Comparison of ENCODE assay signal across 8 cellular contexts in the genomic region with DNA sequence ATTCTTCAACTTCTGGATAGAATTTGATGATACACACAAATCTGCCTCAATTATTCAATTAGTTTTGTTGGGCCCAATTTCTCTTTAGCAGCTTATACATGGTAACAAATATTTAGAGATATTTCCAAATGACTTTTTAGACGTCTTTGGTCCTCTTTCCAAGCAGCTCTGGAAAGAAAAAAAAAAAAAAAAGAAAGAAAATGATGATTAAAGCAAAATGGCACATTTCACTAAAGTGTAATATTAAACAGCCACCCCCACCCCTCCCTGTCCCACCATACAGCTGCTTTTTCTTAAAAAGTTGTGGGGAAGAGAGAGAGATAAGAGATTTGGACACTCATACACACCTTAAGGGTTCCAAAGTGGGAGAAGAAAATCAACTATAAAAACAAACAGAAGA. TPM values are rescaled to one million over a fixed set of nuclear protein-coding genes. Genes with fewer than 3 reads are reported as not detected.
DNase-seq lines count a peak whose midpoint lies in the region; ATAC-seq and TF ChIP-seq lines count a peak whose summit lies in the region.

No MANE protein-coding gene starts in this region.

- in situ Hi-C loops in GM13976 (cut with MboI; ENCODE audit: low sequenced_read_pairs, unreplicated experiment), result loop anchor here (10.0 kb wide), 1 partner anchor 189 kb away; no protein-coding TSS in a partner anchor

- no peaks in the 10 kb centered on the region for H3K27me3 ChIP-seq in hepatocyte

- H3K4me1 ChIP-seq in HEK293 (ENCODE audit: control insufficient read depth, insufficient read depth, low read length), result no peaks in the 10 kb centered on the region
- peaks cover 12% of the 10 kb centered on the region for H3K4me1 ChIP-seq in hepatocyte (ENCODE audit: insufficient read depth)

- ATAC-seq in HG03469 (IDR thresholded peaks at IDR 0.05; ENCODE audit: unreplicated experiment) (no peak), HG03159 (IDR thresholded peaks at IDR 0.05; ENCODE audit: unreplicated experiment) (no peak)

- H3K27ac Mint-ChIP-seq in activated CD4-positive, alpha-beta memory T cell treated with anti-CD3 and anti-CD28 coated beads, Interleukin-2, amount 10 ng/mL, durations not matched to agents 7 days and 5 days, result peak overlapping the region; percentile 88

- DNase-seq in activated CD4-positive, alpha-beta memory T cell treated with anti-CD3 and anti-CD28 coated beads, Interleukin-2, amount 10 ng/mL, durations not matched to agents 7 days and 5 days, result no peak
- DNase-seq in hepatocyte (ENCODE audit: low spot score) (no peak), anterior cingulate cortex (lab: John Stamatoyannopoulos, UW) (no peak), GM13976 (ENCODE audit: low spot score) (no peak)

- H3K9me2 ChIP-seq in hepatocyte (replicated peaks; ENCODE audit: insufficient read depth), result no peaks in the 10 kb centered on the region

- POLR2A ChIA-PET in HEK293 (lab: Yijun Ruan, JAX), result interaction anchor here (1.1 kb wide), 1 partner anchor 100 kb away, joined by 5 read pairs; a partner anchor contains a TSS
- POLR2A ChIA-PET in activated CD4-positive, alpha-beta memory T cell treated with anti-CD3 and anti-CD28 coated beads, Interleukin-2, amount 10 ng/mL, durations not matched to agents 7 days and 5 days (lab: Charles Lee), result interaction anchor here (0.8 to 6.2 kb wide), 7 partner anchors 8 to 191 kb away, joined by 3 to 106 read pairs (median 21); a partner anchor contains a TSS

- peaks cover 38% of the 10 kb centered on the region for H3K79me2 ChIP-seq in hepatocyte

- peak overlapping the region; percentile 82 for H3K4me2 ChIP-seq in hepatocyte

- CTCF ChIA-PET in HEK293 (lab: Yijun Ruan, JAX), result interaction anchor here (0.6 to 1.0 kb wide), 4 partner anchors 9 to 244 kb away, joined by 3 read pairs; no protein-coding TSS in a partner anchor
- CTCF ChIA-PET in activated CD4-positive, alpha-beta memory T cell treated with anti-CD3 and anti-CD28 coated beads, Interleukin-2, amount 10 ng/mL, durations not matched to agents 7 days and 5 days (lab: Charles Lee), result interaction anchor here (0.7 to 2.8 kb wide), 6 partner anchors 16 to 207 kb away, joined by 3 to 12 read pairs (median 4); a partner anchor contains a TSS

- 79% methylated on average over 1 of the region's 1 CpG for WGBS in hepatocyte (ENCODE audit: low lambda C conversion rate, missing lambda C conversion rate)

- no peaks in the 10 kb centered on the region for H3K9me3 Mint-ChIP-seq in activated CD4-positive, alpha-beta memory T cell treated with anti-CD3 and anti-CD28 coated beads, Interleukin-2, amount 10 ng/mL, durations not matched to agents 7 days and 5 days

- H3K36me3 ChIP-seq in HEK293 (ENCODE audit: control insufficient read depth in 2 of 2, insufficient read depth in 1 of 2, low read length in 2 of 2) (peaks cover 0 to 27% of the 10 kb centered on the region in 2 experiments; a peak in 2 of 3 replicates), hepatocyte (replicated peaks; ENCODE audit: insufficient read depth, low read depth) (peaks cover 4% of the 10 kb centered on the region)

- H2AFZ ChIP-seq in hepatocyte, result peak overlapping the region; percentile 94

- H3K27ac ChIP-seq in HEK293 (ENCODE audit: extremely low read depth, low read depth, low read length), result no peak overlapping the region
- H3K27ac ChIP-seq in hepatocyte, result peak overlapping the region; percentile 88
- H3K27ac ChIP-seq in skin epidermis, result peak overlapping the region in 11 of 21 experiments; percentile 85 to 98 (median 92)

- H3K36me3 Mint-ChIP-seq in activated CD4-positive, alpha-beta memory T cell treated with anti-CD3 and anti-CD28 coated beads, Interleukin-2, amount 10 ng/mL, durations not matched to agents 7 days and 5 days (ENCODE audit: low read depth), result peaks cover 51% of the 10 kb centered on the region

- no peaks in the 10 kb centered on the region for H4K20me1 ChIP-seq in hepatocyte (ENCODE audit: insufficient read depth, poor library complexity, severe bottlenecking)

- peaks cover 4% of the 10 kb centered on the region for H3K27me3 Mint-ChIP-seq in activated CD4-positive, alpha-beta memory T cell treated with anti-CD3 and anti-CD28 coated beads, Interleukin-2, amount 10 ng/mL, durations not matched to agents 7 days and 5 days

- H3K4me1 Mint-ChIP-seq in activated CD4-positive, alpha-beta memory T cell treated with anti-CD3 and anti-CD28 coated beads, Interleukin-2, amount 10 ng/mL, durations not matched to agents 7 days and 5 days, result peaks cover 47% of the 10 kb centered on the region

- TF ChIP-seq CTCF in HEK293 (tag by site-specific recombination; IDR thresholded peaks at IDR 0.05) (no peak), hepatocyte (IDR thresholded peaks at IDR 0.05; ENCODE audit: poor library complexity) (no peak), GM13976 (IDR thresholded peaks at IDR 0.05; ENCODE audit: borderline replicate concordance, control extremely low read depth, extremely low read depth, insufficient read depth, missing control alignments) (no peak)

- H3K4me3 ChIP-seq in HEK293 (ENCODE audit: low read depth, low read length) (peak overlapping the region; percentile 70), hepatocyte (peak overlapping the region; percentile 24), skin epidermis (peak overlapping the region in 6 of 7 experiments; percentile 46 to 79 (median 71))

- peak overlapping the region; percentile 84 for H3K4me3 Mint-ChIP-seq in activated CD4-positive, alpha-beta memory T cell treated with anti-CD3 and anti-CD28 coated beads, Interleukin-2, amount 10 ng/mL, durations not matched to agents 7 days and 5 days

- no peaks in the 10 kb centered on the region for H3K9me3 ChIP-seq in HEK293 (ENCODE audit: control insufficient read depth, insufficient read depth, low read depth, low read length)
- H3K9me3 ChIP-seq in hepatocyte (ENCODE audit: low read depth), result no peaks in the 10 kb centered on the region

TF ChIP-seq in HEK293, 187 proteins besides CTCF, POLR2A, EP300 and RAD21:
- TF ChIP-seq SP2 (tag by site-specific recombination; IDR thresholded peaks at IDR 0.05), result no peak
- TF ChIP-seq ZNF112 (tag by site-specific recombination; IDR thresholded peaks at IDR 0.05), result no peak
- TF ChIP-seq, protein P1, sequence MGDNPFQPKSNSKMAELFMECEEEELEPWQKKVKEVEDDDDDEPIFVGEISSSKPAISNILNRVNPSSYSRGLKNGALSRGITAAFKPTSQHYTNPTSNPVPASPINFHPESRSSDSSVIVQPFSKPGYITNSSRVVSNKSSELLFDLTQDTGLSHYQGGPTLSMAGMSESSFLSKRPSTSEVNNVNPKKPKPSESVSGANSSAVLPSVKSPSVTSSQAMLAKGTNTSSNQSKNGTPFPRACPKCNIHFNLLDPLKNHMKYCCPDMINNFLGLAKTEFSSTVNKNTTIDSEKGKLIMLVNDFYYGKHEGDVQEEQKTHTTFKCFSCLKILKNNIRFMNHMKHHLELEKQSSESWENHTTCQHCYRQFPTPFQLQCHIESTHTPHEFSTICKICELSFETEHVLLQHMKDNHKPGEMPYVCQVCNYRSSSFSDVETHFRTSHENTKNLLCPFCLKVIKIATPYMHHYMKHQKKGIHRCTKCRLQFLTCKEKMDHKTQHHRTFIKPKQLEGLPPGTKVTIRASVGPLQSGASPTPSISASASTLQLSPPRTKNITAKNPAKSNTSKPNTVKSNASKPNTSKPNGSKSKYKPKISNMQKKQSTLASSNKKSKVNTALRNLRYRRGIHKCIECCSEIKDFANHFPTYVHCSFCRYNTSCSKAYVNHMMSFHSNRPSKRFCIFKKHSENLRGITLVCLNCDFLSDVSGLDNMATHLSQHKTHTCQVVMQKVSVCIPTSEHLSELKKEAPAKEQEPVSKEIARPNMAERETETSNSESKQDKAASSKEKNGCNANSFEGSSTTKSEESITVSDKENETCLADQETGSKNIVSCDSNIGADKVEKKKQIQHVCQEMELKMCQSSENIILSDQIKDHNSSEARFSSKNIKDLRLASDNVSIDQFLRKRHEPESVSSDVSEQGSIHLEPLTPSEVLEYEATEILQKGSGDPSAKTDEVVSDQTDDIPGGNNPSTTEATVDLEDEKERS (tag by site-specific recombination; IDR thresholded peaks at IDR 0.05), result no peak
- no peak for TF ChIP-seq ZBTB48 (tag by site-specific recombination; IDR thresholded peaks at IDR 0.05)
- TF ChIP-seq ZNF610 (tag by site-specific recombination; IDR thresholded peaks at IDR 0.05; ENCODE audit: borderline replicate concordance), result no peak
- TF ChIP-seq ZNF629 (tag by site-specific recombination; IDR thresholded peaks at IDR 0.05), result no peak
TF ChIP-seq in HEK293: peak in this region for 0.

RNA-seq across cellular contexts. Expression of a gene that starts 1.0 kb away (rescaled TPM):
- 10 to 100 TPM; 14.2 to 15.7 TPM for total RNA-seq in activated CD4-positive, alpha-beta memory T cell treated with anti-CD3 and anti-CD28 coated beads, Interleukin-2, amount 10 ng/mL, durations not matched to agents 7 days and 5 days
- total RNA-seq in hepatocyte, result 7.4 and 10.8 TPM in 2 replicates
- polyA plus RNA-seq in hepatocyte, result 6.1 and 8.7 TPM in 2 replicates

RNA-seq across cellular contexts. Expression of a gene that starts 59.9 kb away (rescaled TPM):
- not detected for total RNA-seq in activated CD4-positive, alpha-beta memory T cell treated with anti-CD3 and anti-CD28 coated beads, Interleukin-2, amount 10 ng/mL, durations not matched to agents 7 days and 5 days
- total RNA-seq in hepatocyte, result 0.03 and 0.12 TPM in 2 replicates
- not detected in 2 replicates for polyA plus RNA-seq in hepatocyte
